In genomic region chr7:150376560-150376959, GRCh38 we compare ENCODE assay signal across 16 cellular contexts. TPM values are rescaled to one million over a fixed set of nuclear protein-coding genes. Genes with fewer than 3 reads are reported as not detected.
A peak's percentile ranks its signal among the peaks of the same experiment; 100 is the strongest.
DNase-seq lines count a peak whose midpoint lies in the region; ATAC-seq, FAIRE-seq and TF ChIP-seq lines count a peak whose summit lies in the region.
"Had no signal": no experiment of that assay in that cellular context is flagged by ENCODE, and none has a peak within 500 bp of the region (broad histone marks: within the 10 kb centered on the region; RNA-seq: fewer than 3 reads in every experiment).

No MANE protein-coding gene starts in this region.

- H3K36me3 ChIP-seq in OCI-LY1 (ENCODE audit: insufficient read depth, low read length) = peaks cover 31% of the 10 kb centered on the region
- peaks cover 7 to 24% of the 10 kb centered on the region in 2 experiments for H3K36me3 ChIP-seq in endothelial cell of umbilical vein (ENCODE audit: control insufficient read depth in 2 of 2, extremely low read depth in 1 of 2, insufficient read depth in 2 of 2, low read length in 2 of 2)
- H3K36me3 ChIP-seq in small intestine (ENCODE audit: control insufficient read depth in 2 of 2, insufficient read depth in 2 of 2, low read length in 2 of 2) = peaks cover 0 to 13% of the 10 kb centered on the region in 2 donors

- CTCF ChIA-PET in activated CD4-positive, alpha-beta T cell treated with anti-CD3 and anti-CD28 coated beads, Interleukin-2, amount 10 ng/mL, durations not matched to agents 7 days and 5 days (lab: Charles Lee) = no interaction called here
- CTCF ChIA-PET in endothelial cell of umbilical vein (lab: Charles Lee) = interaction anchor here (1.3 to 1.8 kb wide), 2 partner anchors 16 to 21 kb away, joined by 4 to 11 read pairs; no protein-coding TSS in a partner anchor

- H3K27ac ChIP-seq in OCI-LY1 (ENCODE audit: low read depth, low read length, poor library complexity, severe bottlenecking) = peak overlapping the region; percentile 54
- H3K27ac ChIP-seq in endothelial cell of umbilical vein (ENCODE audit: insufficient read depth, low read depth, low read length) = peak overlapping the region; percentile 7
- H3K27ac ChIP-seq in small intestine (ENCODE audit: low read depth in 1 of 2, low read length in 1 of 2) = peak overlapping the region; percentile 22 to 67
- no peak overlapping the region for H3K27ac ChIP-seq in foreskin keratinocyte
- H3K27ac ChIP-seq: parathyroid adenoma, vagina had no signal

- H3K27me3 ChIP-seq in OCI-LY1 (ENCODE audit: insufficient read depth, low read length) = no peaks in the 10 kb centered on the region
- no peaks in the 10 kb centered on the region for H3K27me3 ChIP-seq in endothelial cell of umbilical vein (ENCODE audit: control insufficient read depth in 2 of 2, insufficient read depth in 2 of 2, low read length in 2 of 2)
- H3K27me3 ChIP-seq in small intestine (ENCODE audit: control insufficient read depth in 2 of 2, insufficient read depth in 2 of 2, low read length in 2 of 2) = no peaks in the 10 kb centered on the region
- no peaks in the 10 kb centered on the region for H3K27me3 ChIP-seq in foreskin keratinocyte
- H3K27me3 ChIP-seq: vagina had no signal

- no peak overlapping the region for H3K9ac ChIP-seq in OCI-LY1 (ENCODE audit: low read length)
- no peak overlapping the region for H3K9ac ChIP-seq in endothelial cell of umbilical vein (replicated peaks; ENCODE audit: extremely low read depth, insufficient read depth, low read length)
- H3K9ac ChIP-seq: parathyroid adenoma had no signal

- no peaks in the 10 kb centered on the region for H3K27me3 Mint-ChIP-seq in activated CD4-positive, alpha-beta T cell treated with anti-CD3 and anti-CD28 coated beads, Interleukin-2, amount 10 ng/mL, durations not matched to agents 7 days and 5 days

- no peak for ATAC-seq in foreskin keratinocyte

- intact Hi-C loops in endothelial cell of umbilical vein (cut with micrococcal nuclease) = loop anchor here (5.0 to 10.0 kb wide), 2 partner anchors 188 to 211 kb away; partner anchors contain the start of gene GIMAP4

- no peak for DNase-seq in activated CD4-positive, alpha-beta T cell treated with anti-CD3 and anti-CD28 coated beads, Interleukin-2, amount 10 ng/mL, durations not matched to agents 7 days and 5 days
- no peak for DNase-seq in activated CD4-positive, alpha-beta T cell treated with anti-CD3 and anti-CD28 coated beads, Interleukin-2, amount 50 U/mL, for 1 hour
- DNase-seq in endothelial cell of umbilical vein (ENCODE audit: low read depth, low spot score) (no peak), small intestine (no peak), HT-29 (ENCODE audit: low spot score) (no peak), foreskin keratinocyte (no peak), GM10266 (ENCODE audit: extremely low spot score) (no peak)
- DNase-seq: ACHN, KG1, SHP77 had no signal

- peaks cover 56% of the 10 kb centered on the region for H3K4me1 ChIP-seq in OCI-LY1 (ENCODE audit: insufficient read depth, low read length, severe bottlenecking)
- peaks cover 29% of the 10 kb centered on the region for H3K4me1 ChIP-seq in endothelial cell of umbilical vein (ENCODE audit: control insufficient read depth, extremely low read depth, insufficient read depth, low read length)
- peaks cover 7 to 10% of the 10 kb centered on the region in 2 donors for H3K4me1 ChIP-seq in small intestine (ENCODE audit: control insufficient read depth in 2 of 2, insufficient read depth in 1 of 2, low read depth in 1 of 2, low read length in 1 of 2)
- peaks cover 9% of the 10 kb centered on the region for H3K4me1 ChIP-seq in foreskin keratinocyte

- H2AFZ ChIP-seq in OCI-LY1 (ENCODE audit: low read length) (no peak overlapping the region), endothelial cell of umbilical vein (ENCODE audit: low read depth, low read length) (no peak overlapping the region)
- H2AFZ ChIP-seq: parathyroid adenoma had no signal

- H3K4me3 Mint-ChIP-seq in activated CD4-positive, alpha-beta T cell treated with anti-CD3 and anti-CD28 coated beads, Interleukin-2, amount 10 ng/mL, durations not matched to agents 7 days and 5 days = no peak overlapping the region

- H3K9me3 ChIP-seq in OCI-LY1 (ENCODE audit: low read length) (no peaks in the 10 kb centered on the region), endothelial cell of umbilical vein (replicated peaks; ENCODE audit: control insufficient read depth, insufficient read depth, low read length) (no peaks in the 10 kb centered on the region), small intestine (ENCODE audit: control insufficient read depth, low read depth) (no peaks in the 10 kb centered on the region)
- H3K9me3 ChIP-seq: vagina had no signal

- H3K9me1 ChIP-seq in endothelial cell of umbilical vein (replicated peaks; ENCODE audit: control insufficient read depth, extremely low read depth, insufficient read depth, low read length) = no peaks in the 10 kb centered on the region

- no peak overlapping the region for H3K4me3 ChIP-seq in OCI-LY1 (ENCODE audit: low read depth, low read length, poor library complexity, severe bottlenecking)
- no peak overlapping the region for H3K4me3 ChIP-seq in endothelial cell of umbilical vein (replicated peaks in 1 of 3; ENCODE audit: insufficient read depth in 1 of 3, low read depth in 1 of 3, low read length in 3 of 3)
- no peak overlapping the region for H3K4me3 ChIP-seq in small intestine (ENCODE audit: low read depth in 1 of 2, low read length in 2 of 2)
- H3K4me3 ChIP-seq: vagina had no signal

- FAIRE-seq in endothelial cell of umbilical vein (lab: Jason Lieb, UNC) (no peak), small intestine (lab: Jason Lieb, UNC) (no peak)
- FAIRE-seq: bronchial epithelial cell, G401.6, keratinocyte had no signal

- H3F3A ChIP-seq in OCI-LY1 (ENCODE audit: insufficient read depth, low read length) = 0 out of 2 replicates have a peak, but pooled peaks cover 5% of the 10 kb centered on the region

- H4K20me1 ChIP-seq in OCI-LY1 (ENCODE audit: insufficient read depth, low read length) (no peaks in the 10 kb centered on the region), endothelial cell of umbilical vein (replicated peaks; ENCODE audit: control insufficient read depth, extremely low read depth, insufficient read depth, low read length) (no peaks in the 10 kb centered on the region)

- peaks cover 58% of the 10 kb centered on the region for H3K4me1 Mint-ChIP-seq in activated CD4-positive, alpha-beta T cell treated with anti-CD3 and anti-CD28 coated beads, Interleukin-2, amount 10 ng/mL, durations not matched to agents 7 days and 5 days

- 34 to 59% (median 49%) methylated on average over 6 of the region's 6 CpGs for WGBS in small intestine, 3 donors

- no peaks in the 10 kb centered on the region for H3K9me2 ChIP-seq in OCI-LY1 (ENCODE audit: low read depth, low read length)

- H3K79me2 ChIP-seq in OCI-LY1 (ENCODE audit: insufficient read depth, low read length) (no peaks in the 10 kb centered on the region), endothelial cell of umbilical vein (ENCODE audit: control insufficient read depth, insufficient read depth, low read length) (peaks cover 43% of the 10 kb centered on the region)

- no TSS peak for BruUV-seq in endothelial cell of umbilical vein (replicated peaks; lab: Mats Ljungman, UMichigan)

- H3K4me2 ChIP-seq in OCI-LY1 (ENCODE audit: low read length) (no peak overlapping the region; the same call in 1 of the 2 replicates), endothelial cell of umbilical vein (ENCODE audit: insufficient read depth, low read length) (no peak overlapping the region)

- POLR2A ChIA-PET in activated CD4-positive, alpha-beta T cell treated with anti-CD3 and anti-CD28 coated beads, Interleukin-2, amount 10 ng/mL, durations not matched to agents 7 days and 5 days (lab: Charles Lee) = no interaction called here
- POLR2A ChIA-PET in endothelial cell of umbilical vein (lab: Charles Lee) = no interaction called here

- dilution Hi-C loops in endothelial cell of umbilical vein (cut with MboI; ENCODE audit: extremely low pct_ligation_motif_present, low sequenced_read_pairs) = no loop called here

- H3K9me3 Mint-ChIP-seq in activated CD4-positive, alpha-beta T cell treated with anti-CD3 and anti-CD28 coated beads, Interleukin-2, amount 10 ng/mL, durations not matched to agents 7 days and 5 days = no peaks in the 10 kb centered on the region

- TF ChIP-seq CTCF in OCI-LY1 (IDR thresholded peaks at IDR 0.05; ENCODE audit: low read length) = no peak
- no peak for TF ChIP-seq CTCF in endothelial cell of umbilical vein (IDR thresholded peaks at IDR 0.05; ENCODE audit: extremely low read depth in 1 of 2, insufficient read depth in 1 of 2, low read depth in 1 of 2, low read length in 2 of 2)
- no peak for TF ChIP-seq CTCF in foreskin keratinocyte (conservative IDR thresholded peaks at IDR 0.05)
- TF ChIP-seq CTCF in GM10266 (IDR thresholded peaks at IDR 0.05; ENCODE audit: control insufficient read depth, insufficient read depth, low read depth, missing control alignments) = no peak

- no peak for TF ChIP-seq POLR2A in endothelial cell of umbilical vein (IDR thresholded peaks at IDR 0.05; ENCODE audit: low read depth, low read length)

- H3K36me3 Mint-ChIP-seq in activated CD4-positive, alpha-beta T cell treated with anti-CD3 and anti-CD28 coated beads, Interleukin-2, amount 10 ng/mL, durations not matched to agents 7 days and 5 days (ENCODE audit: low read depth) = peaks cover 7% of the 10 kb centered on the region

- H3K27ac Mint-ChIP-seq in activated CD4-positive, alpha-beta T cell treated with anti-CD3 and anti-CD28 coated beads, Interleukin-2, amount 10 ng/mL, durations not matched to agents 7 days and 5 days = peak overlapping the region; percentile 21

RNA-seq across cellular contexts. Expression of gene ZNF775, which starts 2.6 kb away (rescaled TPM):
- 1 to 10 TPM; 4.2 to 4.4 TPM for total RNA-seq in activated CD4-positive, alpha-beta T cell treated with anti-CD3 and anti-CD28 coated beads, Interleukin-2, amount 10 ng/mL, durations not matched to agents 7 days and 5 days
- total RNA-seq in endothelial cell of umbilical vein (8.3 and 9.7 TPM in 2 replicates), foreskin keratinocyte (4.7 and 5.4 TPM in 2 replicates)
- polyA plus RNA-seq in endothelial cell of umbilical vein (5.8 and 7.4 TPM in 2 replicates), small intestine (1 to 10 TPM; 1.1 to 3.6 (median 1.3) TPM), foreskin keratinocyte (3.9 and 5.3 TPM in 2 replicates)
- 2.6 and 4.3 TPM in 2 replicates for polyA plus RNA-seq in endothelial cell of umbilical vein (2011; cell fraction: cytosol; rRNA removed)
- 2.7 and 3.0 TPM in 2 replicates for polyA plus RNA-seq in endothelial cell of umbilical vein (2011; cell fraction: nucleus; rRNA removed)
- polyA plus RNA-seq in endothelial cell of umbilical vein (2012) = 3.6 and 5.0 TPM in 2 replicates
- 2.3 and 3.7 TPM in 2 replicates for polyA minus RNA-seq in endothelial cell of umbilical vein
- 1.0 TPM for polyA minus RNA-seq in endothelial cell of umbilical vein (2011; cell fraction: cytosol; rRNA and poly(A)+ RNA removed)
- polyA minus RNA-seq in endothelial cell of umbilical vein (2011; cell fraction: nucleus; rRNA and poly(A)+ RNA removed) = 0.58 and 2.4 TPM in 2 replicates
- total RNA-seq in HT-29 (2014; rRNA removed; shearing (Covaris generic)) = 9.9 and 10.7 TPM in 2 replicates

RNA-seq across cellular contexts. Expression of gene REPIN1, which starts 7.9 kb away (rescaled TPM):
- 10 to 100 TPM; 45.1 to 54.6 TPM for total RNA-seq in activated CD4-positive, alpha-beta T cell treated with anti-CD3 and anti-CD28 coated beads, Interleukin-2, amount 10 ng/mL, durations not matched to agents 7 days and 5 days
- total RNA-seq in endothelial cell of umbilical vein (139 and 140 TPM in 2 replicates), foreskin keratinocyte (19.4 and 19.6 TPM in 2 replicates)
- polyA plus RNA-seq in endothelial cell of umbilical vein (108 and 116 TPM in 2 replicates), small intestine (100 to 1,000 TPM in 1 of 3 donors, 10 to 100 TPM in 2; 46.5 to 101 (median 55.5) TPM), foreskin keratinocyte (12.8 and 15.9 TPM in 2 replicates)
- 75.8 and 97.4 TPM in 2 replicates for polyA plus RNA-seq in endothelial cell of umbilical vein (2011; cell fraction: cytosol; rRNA removed)
- polyA plus RNA-seq in endothelial cell of umbilical vein (2011; cell fraction: nucleus; rRNA removed) = 109 and 118 TPM in 2 replicates
- polyA plus RNA-seq in endothelial cell of umbilical vein (2012) = 79.2 and 83.8 TPM in 2 replicates
- polyA minus RNA-seq in endothelial cell of umbilical vein = 62.8 and 65.7 TPM in 2 replicates
- 54.0 TPM for polyA minus RNA-seq in endothelial cell of umbilical vein (2011; cell fraction: cytosol; rRNA and poly(A)+ RNA removed)
- 37.4 and 48.4 TPM in 2 replicates for polyA minus RNA-seq in endothelial cell of umbilical vein (2011; cell fraction: nucleus; rRNA and poly(A)+ RNA removed)
- 420 and 443 TPM in 2 replicates for total RNA-seq in HT-29 (2014; rRNA removed; shearing (Covaris generic))

RNA-seq across cellular contexts. Expression of gene RARRES2, which starts 35.1 kb away (rescaled TPM):
- not detected for total RNA-seq in activated CD4-positive, alpha-beta T cell treated with anti-CD3 and anti-CD28 coated beads, Interleukin-2, amount 10 ng/mL, durations not matched to agents 7 days and 5 days
- total RNA-seq in endothelial cell of umbilical vein = not detected in 2 replicates
- 0.24 TPM in 1 of 2 replicates, not detected in the other for polyA plus RNA-seq in endothelial cell of umbilical vein
- not detected in 2 replicates for polyA plus RNA-seq in endothelial cell of umbilical vein (2011; cell fraction: cytosol; rRNA removed)
- polyA plus RNA-seq in endothelial cell of umbilical vein (2011; cell fraction: nucleus; rRNA removed) = not detected in 2 replicates
- polyA plus RNA-seq in endothelial cell of umbilical vein (2012) = 0.98 TPM in 1 of 2 replicates, not detected in the other
- 0.57 TPM in 1 of 2 replicates, not detected in the other for polyA minus RNA-seq in endothelial cell of umbilical vein
- not detected for polyA minus RNA-seq in endothelial cell of umbilical vein (2011; cell fraction: cytosol; rRNA and poly(A)+ RNA removed)
- not detected in 2 replicates for polyA minus RNA-seq in endothelial cell of umbilical vein (2011; cell fraction: nucleus; rRNA and poly(A)+ RNA removed)
- polyA plus RNA-seq in small intestine = 100 to 1,000 TPM in 1 of 3 donors, 10 to 100 TPM in 1, 1 to 10 TPM in 1; 9.6 to 109 (median 34.9) TPM
- total RNA-seq in HT-29 (2014; rRNA removed; shearing (Covaris generic)) = 10.5 and 12.6 TPM in 2 replicates
- total RNA-seq in foreskin keratinocyte = not detected in 2 replicates
- polyA plus RNA-seq in foreskin keratinocyte = not detected in 2 replicates
- polyA plus RNA-seq: keratinocyte had no signal

RNA-seq across cellular contexts. Expression of gene ACTR3C, which starts 53.2 kb away (rescaled TPM):
- total RNA-seq in activated CD4-positive, alpha-beta T cell treated with anti-CD3 and anti-CD28 coated beads, Interleukin-2, amount 10 ng/mL, durations not matched to agents 7 days and 5 days = 1 to 10 TPM; 5.0 to 6.1 TPM
- total RNA-seq in endothelial cell of umbilical vein = 0.69 TPM in 1 of 2 replicates, not detected in the other
- polyA plus RNA-seq in endothelial cell of umbilical vein = 0.24 and 0.33 TPM in 2 replicates
- 0.18 and 0.25 TPM in 2 replicates for polyA plus RNA-seq in endothelial cell of umbilical vein (2011; cell fraction: cytosol; rRNA removed)
- 0.06 and 0.66 TPM in 2 replicates for polyA plus RNA-seq in endothelial cell of umbilical vein (2011; cell fraction: nucleus; rRNA removed)
- polyA plus RNA-seq in endothelial cell of umbilical vein (2012) = 1.4 and 1.6 TPM in 2 replicates
- polyA minus RNA-seq in endothelial cell of umbilical vein = 1.1 and 2.4 TPM in 2 replicates
- 10.3 TPM for polyA minus RNA-seq in endothelial cell of umbilical vein (2011; cell fraction: cytosol; rRNA and poly(A)+ RNA removed)
- 0.63 and 0.87 TPM in 2 replicates for polyA minus RNA-seq in endothelial cell of umbilical vein (2011; cell fraction: nucleus; rRNA and poly(A)+ RNA removed)
- polyA plus RNA-seq in small intestine = 1 to 10 TPM; 2.4 to 9.6 (median 4.0) TPM
- total RNA-seq in HT-29 (2014; rRNA removed; shearing (Covaris generic)) = 37.7 and 45.9 TPM in 2 replicates
- total RNA-seq in foreskin keratinocyte = 2.8 and 2.9 TPM in 2 replicates
- polyA plus RNA-seq in foreskin keratinocyte = 1.1 and 1.6 TPM in 2 replicates

RNA-seq across cellular contexts. Expression of gene LRRC61, which starts 53.4 kb away (rescaled TPM):
- total RNA-seq in activated CD4-positive, alpha-beta T cell treated with anti-CD3 and anti-CD28 coated beads, Interleukin-2, amount 10 ng/mL, durations not matched to agents 7 days and 5 days = 10 to 100 TPM; 12.8 to 14.9 TPM
- total RNA-seq in endothelial cell of umbilical vein = 0.39 TPM in 1 of 2 replicates, not detected in the other
- 0.72 TPM in 2 replicates for polyA plus RNA-seq in endothelial cell of umbilical vein
- 0.65 and 0.82 TPM in 2 replicates for polyA plus RNA-seq in endothelial cell of umbilical vein (2011; cell fraction: cytosol; rRNA removed)
- 0.24 TPM in 1 of 2 replicates, not detected in the other for polyA plus RNA-seq in endothelial cell of umbilical vein (2011; cell fraction: nucleus; rRNA removed)
- polyA plus RNA-seq in endothelial cell of umbilical vein (2012) = 1.6 and 2.1 TPM in 2 replicates
- 0.32 and 2.1 TPM in 2 replicates for polyA minus RNA-seq in endothelial cell of umbilical vein
- polyA minus RNA-seq in endothelial cell of umbilical vein (2011; cell fraction: cytosol; rRNA and poly(A)+ RNA removed) = 38.1 TPM
- 1.3 and 1.9 TPM in 2 replicates for polyA minus RNA-seq in endothelial cell of umbilical vein (2011; cell fraction: nucleus; rRNA and poly(A)+ RNA removed)
- 10 to 100 TPM in 1 of 3 donors, 1 to 10 TPM in 2; 5.6 to 16.8 (median 7.8) TPM for polyA plus RNA-seq in small intestine
- 74.3 and 76.1 TPM in 2 replicates for total RNA-seq in HT-29 (2014; rRNA removed; shearing (Covaris generic))
- total RNA-seq in foreskin keratinocyte = 8.6 and 9.9 TPM in 2 replicates
- 10.0 and 13.2 TPM in 2 replicates for polyA plus RNA-seq in foreskin keratinocyte

Comparison
In these comparisons a context has a peak if more than half of its experiments do, and no peak if none do; other contexts are left out.
1. RNA of gene RARRES2, which starts 35.1 kb away (total RNA-seq): 10.5 to 12.6 TPM in HT-29; not detected in activated CD4-positive, alpha-beta T cell treated with anti-CD3 and anti-CD28 coated beads, Interleukin-2, amount 10 ng/mL, durations not matched to agents 7 days and 5 days, not detected in endothelial cell of umbilical vein and not detected in foreskin keratinocyte; every median in the first group is over 10 times any median in the second.